ENCODE assay signal across 1 cellular context in the genomic region with DNA sequence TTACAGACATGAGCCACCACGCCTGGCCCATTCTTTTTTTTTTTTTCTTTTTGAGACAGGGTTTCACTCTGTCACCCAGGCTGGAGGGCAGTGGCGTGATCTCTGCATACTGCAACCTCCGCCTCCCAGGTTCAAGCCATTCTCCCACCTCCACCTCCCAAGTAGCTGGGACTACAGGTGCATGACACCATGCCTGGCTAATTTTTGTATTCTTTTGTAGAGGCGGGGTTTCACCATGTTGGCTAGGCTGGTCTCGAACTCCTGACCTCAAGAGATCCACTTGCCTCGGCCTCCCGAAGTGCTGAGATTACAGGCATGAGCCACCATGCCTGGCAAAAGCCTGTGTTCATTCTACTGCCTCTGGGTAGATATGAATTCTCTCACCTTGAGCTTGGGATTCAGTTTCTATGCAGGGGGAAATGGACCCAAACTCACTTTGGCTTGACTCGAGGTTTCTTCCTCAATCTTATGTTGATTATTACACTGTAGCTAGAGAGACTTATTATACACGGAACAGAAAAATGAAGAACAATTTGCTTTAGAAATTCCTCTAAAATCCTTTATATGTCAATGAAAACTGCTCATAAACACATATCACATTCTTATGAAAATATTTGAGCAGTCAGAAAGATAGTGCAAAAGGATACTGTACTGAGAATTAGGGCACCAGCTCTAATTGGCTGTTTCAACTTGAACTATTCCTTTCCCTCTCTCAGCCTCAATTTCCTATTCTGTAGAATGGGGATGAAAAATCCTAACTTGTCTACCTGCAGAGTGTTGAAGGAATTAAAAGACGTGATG.
TF ChIP-seq lines count a peak whose summit lies in the region.

No MANE protein-coding gene starts in this region.

TF ChIP-seq in GM23338, 12 proteins besides CTCF, POLR2A, EP300 and RAD21:
- TF ChIP-seq, protein P1, sequence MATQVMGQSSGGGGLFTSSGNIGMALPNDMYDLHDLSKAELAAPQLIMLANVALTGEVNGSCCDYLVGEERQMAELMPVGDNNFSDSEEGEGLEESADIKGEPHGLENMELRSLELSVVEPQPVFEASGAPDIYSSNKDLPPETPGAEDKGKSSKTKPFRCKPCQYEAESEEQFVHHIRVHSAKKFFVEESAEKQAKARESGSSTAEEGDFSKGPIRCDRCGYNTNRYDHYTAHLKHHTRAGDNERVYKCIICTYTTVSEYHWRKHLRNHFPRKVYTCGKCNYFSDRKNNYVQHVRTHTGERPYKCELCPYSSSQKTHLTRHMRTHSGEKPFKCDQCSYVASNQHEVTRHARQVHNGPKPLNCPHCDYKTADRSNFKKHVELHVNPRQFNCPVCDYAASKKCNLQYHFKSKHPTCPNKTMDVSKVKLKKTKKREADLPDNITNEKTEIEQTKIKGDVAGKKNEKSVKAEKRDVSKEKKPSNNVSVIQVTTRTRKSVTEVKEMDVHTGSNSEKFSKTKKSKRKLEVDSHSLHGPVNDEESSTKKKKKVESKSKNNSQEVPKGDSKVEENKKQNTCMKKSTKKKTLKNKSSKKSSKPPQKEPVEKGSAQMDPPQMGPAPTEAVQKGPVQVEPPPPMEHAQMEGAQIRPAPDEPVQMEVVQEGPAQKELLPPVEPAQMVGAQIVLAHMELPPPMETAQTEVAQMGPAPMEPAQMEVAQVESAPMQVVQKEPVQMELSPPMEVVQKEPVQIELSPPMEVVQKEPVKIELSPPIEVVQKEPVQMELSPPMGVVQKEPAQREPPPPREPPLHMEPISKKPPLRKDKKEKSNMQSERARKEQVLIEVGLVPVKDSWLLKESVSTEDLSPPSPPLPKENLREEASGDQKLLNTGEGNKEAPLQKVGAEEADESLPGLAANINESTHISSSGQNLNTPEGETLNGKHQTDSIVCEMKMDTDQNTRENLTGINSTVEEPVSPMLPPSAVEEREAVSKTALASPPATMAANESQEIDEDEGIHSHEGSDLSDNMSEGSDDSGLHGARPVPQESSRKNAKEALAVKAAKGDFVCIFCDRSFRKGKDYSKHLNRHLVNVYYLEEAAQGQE (IDR thresholded peaks at IDR 0.05; ENCODE audit: unreplicated experiment): no peak
- TF ChIP-seq ZNF331 (CRISPR knock-in tag; IDR thresholded peaks at IDR 0.05; ENCODE audit: low read depth): no peak
- TF ChIP-seq, protein P2, sequence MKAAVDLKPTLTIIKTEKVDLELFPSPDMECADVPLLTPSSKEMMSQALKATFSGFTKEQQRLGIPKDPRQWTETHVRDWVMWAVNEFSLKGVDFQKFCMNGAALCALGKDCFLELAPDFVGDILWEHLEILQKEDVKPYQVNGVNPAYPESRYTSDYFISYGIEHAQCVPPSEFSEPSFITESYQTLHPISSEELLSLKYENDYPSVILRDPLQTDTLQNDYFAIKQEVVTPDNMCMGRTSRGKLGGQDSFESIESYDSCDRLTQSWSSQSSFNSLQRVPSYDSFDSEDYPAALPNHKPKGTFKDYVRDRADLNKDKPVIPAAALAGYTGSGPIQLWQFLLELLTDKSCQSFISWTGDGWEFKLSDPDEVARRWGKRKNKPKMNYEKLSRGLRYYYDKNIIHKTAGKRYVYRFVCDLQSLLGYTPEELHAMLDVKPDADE (IDR thresholded peaks at IDR 0.05): no peak
- no peak for TF ChIP-seq POLR2AphosphoS5 (IDR thresholded peaks at IDR 0.05; ENCODE audit: low read depth)
- TF ChIP-seq EZH2 (IDR thresholded peaks at IDR 0.05; ENCODE audit: low read depth, unreplicated experiment): no peak
- TF ChIP-seq CREB1 (CRISPR knock-in tag; IDR thresholded peaks at IDR 0.05; ENCODE audit: low read depth): no peak
- no peak for TF ChIP-seq STAT1 (IDR thresholded peaks at IDR 0.05; ENCODE audit: unreplicated experiment)
- TF ChIP-seq ZNF462 (CRISPR knock-in tag; IDR thresholded peaks at IDR 0.05): no peak
- no peak for TF ChIP-seq ZNF114 (CRISPR knock-in tag; IDR thresholded peaks at IDR 0.05)
- TF ChIP-seq NANOG (IDR thresholded peaks at IDR 0.05; ENCODE audit: borderline replicate concordance): no peak
- no peak for TF ChIP-seq EZH2phosphoT487 (IDR thresholded peaks at IDR 0.05; ENCODE audit: unreplicated experiment)
- no peak for TF ChIP-seq JUNB (IDR thresholded peaks at IDR 0.05; ENCODE audit: unreplicated experiment)
